In genomic region chr15:87215100-87215499, GRCh38 we compare ENCODE assay signal across 19 cellular contexts.
"Had no signal": no experiment of that assay in that cellular context is flagged by ENCODE, and none has a peak within 500 bp of the region (broad histone marks: within the 10 kb centered on the region; RNA-seq: fewer than 3 reads in every experiment).

No MANE protein-coding gene starts in this region.

- H3K4me3 ChIP-seq: dorsolateral prefrontal cortex, gastrocnemius medialis, mucosa of descending colon, sigmoid colon, skin epidermis, stomach, thoracic aorta, transverse colon had no signal

- H3K36me3 ChIP-seq: gastrocnemius medialis, sigmoid colon, stomach, thoracic aorta, transverse colon had no signal

- H3K4me1 ChIP-seq: gastrocnemius medialis, sigmoid colon, stomach, transverse colon had no signal

- H3K9me3 ChIP-seq: gastrocnemius medialis, sigmoid colon, stomach, thoracic aorta, transverse colon had no signal

- H3K27ac ChIP-seq: dorsolateral prefrontal cortex, gastrocnemius medialis, sigmoid colon, skin epidermis, stomach, thoracic aorta, transverse colon had no signal

- FAIRE-seq: kidney had no signal

- DNase-seq: cortex of kidney; dorsolateral prefrontal cortex; effector CD8-positive, alpha-beta T cell; gastrocnemius medialis; glutamatergic neuron; kidney; left cardiac atrium; left ventricle myocardium superior; mucosa of descending colon; naive thymus-derived CD8-positive, alpha-beta T cell; posterior cingulate gyrus; sigmoid colon; stimulated activated CD4-positive, alpha-beta T cell treated with anti-CD3 and anti-CD28 coated beads, Interleukin-12 subunit alpha, Interleukin-12 subunit beta, amount 100 ng/mL, for 4 hours; stimulated activated naive CD4-positive, alpha-beta T cell; stomach; substantia nigra; transverse colon had no signal

- ATAC-seq: gastrocnemius medialis; left cardiac atrium; left ventricle myocardium superior; mucosa of descending colon; naive thymus-derived CD8-positive, alpha-beta T cell had no signal

- H3K27me3 ChIP-seq: gastrocnemius medialis, stomach, transverse colon had no signal
